9 cellular contexts compared by ENCODE assay signal in the genomic region with DNA sequence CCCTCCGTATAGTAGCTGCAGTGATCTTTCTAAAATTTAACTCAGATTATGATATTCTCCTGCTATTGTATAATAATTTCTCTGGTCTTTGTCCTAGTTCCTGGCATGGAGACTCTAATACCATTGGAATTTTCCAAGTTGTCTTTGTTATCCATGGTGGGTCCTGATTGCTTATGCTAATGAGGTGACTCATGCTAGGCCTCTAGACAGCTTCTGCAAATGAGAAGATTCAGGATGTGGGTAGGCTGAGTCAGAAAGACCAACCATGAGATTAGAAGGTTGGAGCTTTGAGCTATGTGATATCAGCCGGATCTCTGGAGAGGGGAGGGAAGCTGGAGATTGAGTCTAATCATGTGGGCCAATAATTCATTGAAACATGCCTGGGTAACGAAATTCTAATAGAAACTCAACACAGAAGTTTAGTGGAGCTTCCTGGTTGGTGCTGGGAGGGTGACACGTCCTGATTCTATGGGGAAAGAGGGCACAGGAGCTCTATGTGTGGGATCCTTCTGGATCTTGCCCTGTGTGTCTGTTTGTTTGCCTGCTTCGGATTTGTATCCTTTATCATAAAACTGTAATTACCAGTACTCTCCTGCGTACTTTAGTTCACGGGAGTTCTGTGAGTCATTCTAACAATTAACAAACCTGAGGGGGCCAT.
DNase-seq lines count a peak whose midpoint lies in the region; ATAC-seq, FAIRE-seq and TF ChIP-seq lines count a peak whose summit lies in the region.
"Had no signal": no experiment of that assay in that cellular context is flagged by ENCODE, and none has a peak within 500 bp of the region (broad histone marks: within the 10 kb centered on the region; RNA-seq: fewer than 3 reads in every experiment).

No MANE protein-coding gene starts in this region.

- H3K4me1 Mint-ChIP-seq in CD14-positive monocyte: peaks cover 50% of the 10 kb centered on the region
- H3K4me1 Mint-ChIP-seq in activated T-helper 17 cell treated with anti-CD3 and anti-CD28 coated beads, Interleukin-2, amount 50 U/mL, for 72 hours: peaks cover 19% of the 10 kb centered on the region

- H3K4me3 ChIP-seq in lung: no peak overlapping the region
- H3K4me3 ChIP-seq: adrenal gland had no signal

- H3K36me3 Mint-ChIP-seq in CD14-positive monocyte: no peaks in the 10 kb centered on the region
- no peaks in the 10 kb centered on the region for H3K36me3 Mint-ChIP-seq in activated T-helper 17 cell treated with anti-CD3 and anti-CD28 coated beads, Interleukin-2, amount 50 U/mL, for 72 hours (ENCODE audit: low read depth)

- peak; percentile 100 for ATAC-seq in activated T-helper 17 cell treated with anti-CD3 and anti-CD28 coated beads, Interleukin-2, amount 50 U/mL, for 72 hours (replicated peaks)
- ATAC-seq in lung (ENCODE audit: insufficient read depth, low FRiP score) (peak; percentile 67), GM18502 (IDR thresholded peaks at IDR 0.05; ENCODE audit: poor library complexity, unreplicated experiment) (no peak)

- peaks cover 0 to 6% (median 0%) of the 10 kb centered on the region in 7 donors for H3K9me3 Mint-ChIP-seq in CD14-positive monocyte
- H3K9me3 Mint-ChIP-seq in activated T-helper 17 cell treated with anti-CD3 and anti-CD28 coated beads, Interleukin-2, amount 50 U/mL, for 72 hours: no peaks in the 10 kb centered on the region

- peaks cover 0 to 2% of the 10 kb centered on the region in 2 donors for H3K4me1 ChIP-seq in lung (ENCODE audit: control insufficient read depth in 2 of 2, insufficient read depth in 2 of 2, low read length in 2 of 2)
- H3K4me1 ChIP-seq: adrenal gland had no signal

- TF ChIP-seq CTCF in CD14-positive monocyte (IDR thresholded peaks at IDR 0.05) (no peak), lung (IDR thresholded peaks at IDR 0.05; ENCODE audit: control extremely low read depth, extremely low read depth) (no peak)

- no peaks in the 10 kb centered on the region for H3K36me3 ChIP-seq in lung (ENCODE audit: control insufficient read depth in 2 of 2, insufficient read depth in 2 of 2, low read length in 2 of 2)
- H3K36me3 ChIP-seq: adrenal gland had no signal

- H3K27ac ChIP-seq in lung (ENCODE audit: low read depth in 1 of 2, low read length in 1 of 2): no peak overlapping the region
- H3K27ac ChIP-seq: adrenal gland had no signal

- H3K4me3 Mint-ChIP-seq in CD14-positive monocyte: peak overlapping the region in 1 of 2 donors; percentile 51
- peak overlapping the region; percentile 48 for H3K4me3 Mint-ChIP-seq in activated T-helper 17 cell treated with anti-CD3 and anti-CD28 coated beads, Interleukin-2, amount 50 U/mL, for 72 hours

- intact Hi-C loops in CD14-positive monocyte (cut with micrococcal nuclease): no loop called here

- no peaks in the 10 kb centered on the region for H3K9me3 ChIP-seq in lung (ENCODE audit: control insufficient read depth in 2 of 2, insufficient read depth in 1 of 2, low read length in 1 of 2)
- H3K9me3 ChIP-seq: adrenal gland had no signal

- 67 to 81% methylated on average over 7 of the region's 7 CpGs for WGBS in lung, 2 donors

- peak overlapping the region; percentile 68 to 89 (median 82) for H3K27ac Mint-ChIP-seq in CD14-positive monocyte
- H3K27ac Mint-ChIP-seq in activated T-helper 17 cell treated with anti-CD3 and anti-CD28 coated beads, Interleukin-2, amount 50 U/mL, for 72 hours: peak overlapping the region; percentile 63

- peaks cover 0 to 2% (median 0%) of the 10 kb centered on the region in 3 donors for H3K27me3 Mint-ChIP-seq in CD14-positive monocyte (ENCODE audit: low read depth in 3 of 3)
- H3K27me3 Mint-ChIP-seq in activated T-helper 17 cell treated with anti-CD3 and anti-CD28 coated beads, Interleukin-2, amount 50 U/mL, for 72 hours: no peaks in the 10 kb centered on the region

- FAIRE-seq in GM19239 (lab: Jason Lieb, UNC): no peak

- DNase-seq in CD14-positive monocyte (ENCODE audit: low spot score) (peak; percentile 72), LHCN-M2 (ENCODE audit: low read depth) (peak; percentile 100), lung (ENCODE audit: low spot score) (no peak), NCI-H1694 (lab: John Stamatoyannopoulos, UW) (no peak), NCI-H1417 treated with DMSO at 0.1 percent for 48 hours (lab: John Stamatoyannopoulos, UW) (no peak), GM19239 (ENCODE audit: insufficient read length, low spot score) (no peak)

- H3K27me3 ChIP-seq in lung (ENCODE audit: control insufficient read depth, insufficient read depth): no peaks in the 10 kb centered on the region
- H3K27me3 ChIP-seq: adrenal gland had no signal

Comparison
In these comparisons a context has a peak if more than half of its experiments do, and no peak if none do; other contexts are left out.
1. DNase-seq: peak in CD14-positive monocyte (single experiment) and LHCN-M2 (single experiment); none in lung (single experiment), NCI-H1694 (single experiment), NCI-H1417 treated with DMSO at 0.1 percent for 48 hours (single experiment) and GM19239 (single experiment).